In genomic region chr22:20125201-20126174, GRCh38 we compare ENCODE assay signal across 1 cellular context.
TF ChIP-seq lines count a peak whose summit lies in the region.

No MANE protein-coding gene starts in this region.

TF ChIP-seq in IMR-90, 13 proteins besides CTCF, POLR2A, EP300 and RAD21:
- TF ChIP-seq RFX5 (IDR thresholded peaks at IDR 0.05; ENCODE audit: low read depth, low read length) = no peak
- TF ChIP-seq NFE2L2 (IDR thresholded peaks at IDR 0.05; ENCODE audit: low read depth, low read length) = no peak
- TF ChIP-seq CHD1 (IDR thresholded peaks at IDR 0.05; ENCODE audit: low read depth, low read length) = no peak
